Comparison of ENCODE assay signal across 1 cellular context in the genomic region with DNA sequence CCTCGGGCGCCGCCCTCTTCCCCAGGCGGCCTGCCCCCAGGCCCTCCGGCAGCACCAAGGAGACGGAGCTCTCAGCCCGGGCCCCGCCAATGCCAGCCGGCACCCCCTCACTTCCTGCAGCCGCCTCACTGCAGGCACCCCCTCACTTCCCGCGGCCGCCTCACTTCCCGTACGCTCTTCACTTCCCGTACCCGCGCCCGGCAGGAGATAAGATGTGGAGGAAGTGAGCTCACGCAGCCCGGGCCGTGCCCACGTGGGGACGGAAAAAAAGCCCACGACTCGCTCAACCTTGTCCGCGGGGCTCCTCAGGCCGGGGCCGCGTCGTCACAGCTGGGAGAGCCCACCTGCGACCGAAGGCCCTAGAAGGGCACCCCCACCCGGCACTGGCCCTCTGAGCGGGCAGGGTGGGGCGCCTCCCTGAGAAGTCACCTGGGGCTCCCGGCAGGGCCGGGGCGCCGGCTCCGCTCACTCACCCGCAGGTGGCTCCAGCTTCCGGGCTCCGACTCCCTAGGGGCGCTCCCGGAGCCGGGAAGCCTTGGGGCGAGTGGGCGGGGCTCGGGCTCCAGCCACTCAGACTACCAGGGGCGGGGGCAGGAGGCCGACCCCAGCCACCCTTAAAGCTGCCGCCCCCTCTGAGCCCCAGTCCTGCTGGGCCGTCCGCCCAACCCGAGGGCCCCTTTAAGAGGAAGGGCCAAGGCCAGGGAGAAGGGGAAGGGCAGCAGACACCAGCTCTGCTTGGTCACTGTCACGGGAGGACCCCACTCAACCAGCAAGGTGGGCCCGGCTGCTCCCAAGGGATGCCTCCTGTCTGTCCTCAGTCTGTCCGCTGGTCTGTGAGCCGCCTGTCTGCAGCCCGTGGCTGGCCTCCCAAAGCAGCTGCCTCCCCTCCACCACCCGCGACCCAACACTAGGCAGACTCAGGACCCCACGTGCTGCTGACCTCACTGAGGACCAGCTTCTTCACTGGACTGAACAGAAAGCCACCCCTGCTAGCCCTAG.
TF ChIP-seq lines count a peak whose summit lies in the region.

No MANE protein-coding gene starts in this region.

TF ChIP-seq in HepG2, 621 proteins besides CTCF, POLR2A, EP300 and RAD21 (continued from another document and continues in another):
- TF ChIP-seq AHDC1 (CRISPR knock-in tag; IDR thresholded peaks at IDR 0.05; ENCODE audit: borderline replicate concordance) (no peak), NFYC (CRISPR knock-in tag; IDR thresholded peaks at IDR 0.05) (peak; percentile 54), HIC2 (CRISPR knock-in tag; IDR thresholded peaks at IDR 0.05; ENCODE audit: low read depth) (peak; percentile 27; the same call in 1 of the 2 replicates), ZNF7 (CRISPR knock-in tag; IDR thresholded peaks at IDR 0.05) (no peak), ZFX (CRISPR knock-in tag; IDR thresholded peaks at IDR 0.05; ENCODE audit: low read depth) (no peak), KLF11 (CRISPR knock-in tag; IDR thresholded peaks at IDR 0.05) (no peak), ZNF451 (CRISPR knock-in tag; IDR thresholded peaks at IDR 0.05) (no peak), GABPB1 (CRISPR knock-in tag; IDR thresholded peaks at IDR 0.05) (peak; percentile 85), EHMT2 (IDR thresholded peaks at IDR 0.05; ENCODE audit: borderline replicate concordance, low read depth, low read length) (no peak), ZFAT (CRISPR knock-in tag; conservative IDR thresholded peaks at IDR 0.05) (no peak), ZNF850 (CRISPR knock-in tag; conservative IDR thresholded peaks at IDR 0.05) (no peak), JUND (CRISPR knock-in tag; IDR thresholded peaks at IDR 0.05) (no peak), ZNF773 (CRISPR knock-in tag; IDR thresholded peaks at IDR 0.05; ENCODE audit: borderline replicate concordance) (no peak), IRF9 (CRISPR knock-in tag; IDR thresholded peaks at IDR 0.05; ENCODE audit: borderline replicate concordance) (no peak; the same call in 1 of the 2 replicates), FOSL1 (CRISPR knock-in tag; IDR thresholded peaks at IDR 0.05; ENCODE audit: borderline replicate concordance) (no peak), MTA1 (CRISPR knock-in tag; IDR thresholded peaks at IDR 0.05; ENCODE audit: borderline replicate concordance) (no peak; the same call in 1 of the 2 replicates), FOXK1 (CRISPR knock-in tag; IDR thresholded peaks at IDR 0.05; ENCODE audit: borderline replicate concordance, low read depth) (no peak), ZNF124 (CRISPR knock-in tag; IDR thresholded peaks at IDR 0.05) (peak; percentile 51; the same call in 1 of the 2 replicates), ZMAT5 (CRISPR knock-in tag; IDR thresholded peaks at IDR 0.05; ENCODE audit: borderline replicate concordance, low read depth) (no peak), ZNF761 (CRISPR knock-in tag; conservative IDR thresholded peaks at IDR 0.05) (no peak), SAP130 (CRISPR knock-in tag; IDR thresholded peaks at IDR 0.05; ENCODE audit: low read depth) (peak; percentile 76), ADNP (CRISPR knock-in tag; IDR thresholded peaks at IDR 0.05) (no peak), CREM (IDR thresholded peaks at IDR 0.05) (no peak), CREM (CRISPR knock-in tag; IDR thresholded peaks at IDR 0.05) (no peak), ATF7-NPFF (CRISPR knock-in tag; IDR thresholded peaks at IDR 0.05; ENCODE audit: low read depth) (peak; percentile 21; the same call in 1 of the 2 replicates), PAWR (CRISPR knock-in tag; IDR thresholded peaks at IDR 0.05; ENCODE audit: borderline replicate concordance) (no peak), E2F5 (CRISPR knock-in tag; conservative IDR thresholded peaks at IDR 0.05) (no peak), RNF219 (CRISPR knock-in tag; IDR thresholded peaks at IDR 0.05) (no peak), HIVEP1 (CRISPR knock-in tag; IDR thresholded peaks at IDR 0.05) (peak; percentile 54; the same call in 1 of the 2 replicates), ZSCAN25 (CRISPR knock-in tag; IDR thresholded peaks at IDR 0.05) (peak; percentile 11; the same call in 1 of the 2 replicates), DR1 (CRISPR knock-in tag; IDR thresholded peaks at IDR 0.05) (no peak; the same call in 1 of the 2 replicates), ZGPAT (CRISPR knock-in tag; IDR thresholded peaks at IDR 0.05) (peak; percentile 74), ZNF766 (CRISPR knock-in tag; IDR thresholded peaks at IDR 0.05; ENCODE audit: borderline replicate concordance) (peak; percentile 53; the same call in 1 of the 2 replicates)
- TF ChIP-seq, protein P1, sequence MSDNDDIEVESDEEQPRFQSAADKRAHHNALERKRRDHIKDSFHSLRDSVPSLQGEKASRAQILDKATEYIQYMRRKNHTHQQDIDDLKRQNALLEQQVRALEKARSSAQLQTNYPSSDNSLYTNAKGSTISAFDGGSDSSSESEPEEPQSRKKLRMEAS (IDR thresholded peaks at IDR 0.05) = peak; percentile 79
- TF ChIP-seq, protein P2, sequence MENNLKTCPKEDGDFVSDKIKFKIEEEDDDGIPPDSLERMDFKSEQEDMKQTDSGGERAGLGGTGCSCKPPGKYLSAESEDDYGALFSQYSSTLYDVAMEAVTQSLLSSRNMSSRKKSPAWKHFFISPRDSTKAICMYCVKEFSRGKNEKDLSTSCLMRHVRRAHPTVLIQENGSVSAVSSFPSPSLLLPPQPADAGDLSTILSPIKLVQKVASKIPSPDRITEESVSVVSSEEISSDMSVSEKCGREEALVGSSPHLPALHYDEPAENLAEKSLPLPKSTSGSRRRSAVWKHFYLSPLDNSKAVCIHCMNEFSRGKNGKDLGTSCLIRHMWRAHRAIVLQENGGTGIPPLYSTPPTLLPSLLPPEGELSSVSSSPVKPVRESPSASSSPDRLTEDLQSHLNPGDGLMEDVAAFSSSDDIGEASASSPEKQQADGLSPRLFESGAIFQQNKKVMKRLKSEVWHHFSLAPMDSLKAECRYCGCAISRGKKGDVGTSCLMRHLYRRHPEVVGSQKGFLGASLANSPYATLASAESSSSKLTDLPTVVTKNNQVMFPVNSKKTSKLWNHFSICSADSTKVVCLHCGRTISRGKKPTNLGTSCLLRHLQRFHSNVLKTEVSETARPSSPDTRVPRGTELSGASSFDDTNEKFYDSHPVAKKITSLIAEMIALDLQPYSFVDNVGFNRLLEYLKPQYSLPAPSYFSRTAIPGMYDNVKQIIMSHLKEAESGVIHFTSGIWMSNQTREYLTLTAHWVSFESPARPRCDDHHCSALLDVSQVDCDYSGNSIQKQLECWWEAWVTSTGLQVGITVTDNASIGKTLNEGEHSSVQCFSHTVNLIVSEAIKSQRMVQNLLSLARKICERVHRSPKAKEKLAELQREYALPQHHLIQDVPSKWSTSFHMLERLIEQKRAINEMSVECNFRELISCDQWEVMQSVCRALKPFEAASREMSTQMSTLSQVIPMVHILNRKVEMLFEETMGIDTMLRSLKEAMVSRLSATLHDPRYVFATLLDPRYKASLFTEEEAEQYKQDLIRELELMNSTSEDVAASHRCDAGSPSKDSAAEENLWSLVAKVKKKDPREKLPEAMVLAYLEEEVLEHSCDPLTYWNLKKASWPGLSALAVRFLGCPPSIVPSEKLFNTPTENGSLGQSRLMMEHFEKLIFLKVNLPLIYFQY (CRISPR knock-in tag; IDR thresholded peaks at IDR 0.05; ENCODE audit: borderline replicate concordance) = no peak
- TF ChIP-seq, protein P3, sequence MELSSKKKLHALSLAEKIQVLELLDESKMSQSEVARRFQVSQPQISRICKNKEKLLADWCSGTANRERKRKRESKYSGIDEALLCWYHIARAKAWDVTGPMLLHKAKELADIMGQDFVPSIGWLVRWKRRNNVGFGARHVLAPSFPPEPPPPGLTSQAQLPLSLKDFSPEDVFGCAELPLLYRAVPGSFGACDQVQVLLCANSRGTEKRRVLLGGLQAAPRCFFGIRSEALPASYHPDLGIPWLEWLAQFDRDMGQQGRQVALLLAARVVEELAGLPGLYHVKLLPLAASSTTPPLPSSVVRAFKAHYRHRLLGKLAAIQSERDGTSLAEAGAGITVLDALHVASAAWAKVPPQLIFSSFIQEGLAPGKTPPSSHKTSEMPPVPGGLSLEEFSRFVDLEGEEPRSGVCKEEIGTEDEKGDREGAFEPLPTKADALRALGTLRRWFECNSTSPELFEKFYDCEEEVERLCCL (CRISPR knock-in tag; IDR thresholded peaks at IDR 0.05; ENCODE audit: borderline replicate concordance) = no peak
